In the genomic region with DNA sequence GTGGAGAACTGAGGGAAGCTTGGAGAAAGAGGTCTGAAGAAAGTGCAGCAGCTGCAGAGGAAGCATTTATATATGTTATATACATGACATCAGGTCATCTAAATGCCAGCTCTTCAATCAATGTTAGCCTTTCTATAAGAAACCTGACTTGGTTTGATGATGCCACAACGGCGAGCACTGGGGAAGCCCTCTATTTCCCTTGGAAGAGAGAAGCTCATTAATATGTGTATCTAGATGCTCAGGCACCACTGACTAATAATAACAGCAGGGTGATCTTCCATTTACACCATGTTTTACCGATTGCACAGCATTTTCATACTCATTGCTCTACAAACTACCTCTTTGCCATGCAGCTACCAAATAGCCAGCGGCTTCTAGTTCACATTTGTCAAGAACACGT, we compare ENCODE assay signal across 8 cellular contexts. TPM values are rescaled to one million over a fixed set of nuclear protein-coding genes. Genes with fewer than 3 reads are reported as not detected.
DNase-seq lines count a peak whose midpoint lies in the region; ATAC-seq, FAIRE-seq and TF ChIP-seq lines count a peak whose summit lies in the region.

No MANE protein-coding gene starts in this region.

- H3K36me3 Mint-ChIP-seq in activated CD4-positive, alpha-beta T cell treated with anti-CD3 and anti-CD28 coated beads, Interleukin-2, amount 10 ng/mL, durations not matched to agents 24 days and 14 days (ENCODE audit: low read depth) = peaks cover 29% of the 10 kb centered on the region
- H3K36me3 Mint-ChIP-seq in activated T-helper 17 cell treated with anti-CD3 and anti-CD28 coated beads, Interleukin-2, amount 50 U/mL, for 72 hours (ENCODE audit: low read depth) = peaks cover 36% of the 10 kb centered on the region

- H3K4me1 ChIP-seq in kidney (ENCODE audit: control insufficient read depth in 1 of 2, insufficient read depth in 1 of 2, low read depth in 1 of 2, low read length in 2 of 2) = peaks cover 4 to 7% of the 10 kb centered on the region in 2 donors
- H3K4me1 ChIP-seq in thymus (ENCODE audit: control insufficient read depth, insufficient read depth, low read length) = peaks cover 10% of the 10 kb centered on the region

- peak overlapping the region; percentile 94 for H3K4me3 ChIP-seq in kidney (ENCODE audit: low read length in 2 of 2)
- peak overlapping the region; percentile 74 for H3K4me3 ChIP-seq in thymus (ENCODE audit: low read length)

- no peak for TF ChIP-seq CTCF in kidney (IDR thresholded peaks at IDR 0.05; ENCODE audit: borderline replicate concordance, extremely low read depth, insufficient read depth)

- WGBS in thymus = 36% methylated on average over 5 of the region's 5 CpGs

- H3K27me3 ChIP-seq in thymus (ENCODE audit: control insufficient read depth, insufficient read depth) = no peaks in the 10 kb centered on the region

- intact Hi-C loops in activated CD4-positive, alpha-beta T cell treated with anti-CD3 and anti-CD28 coated beads, Interleukin-2, amount 10 ng/mL, durations not matched to agents 24 days and 14 days (cut with micrococcal nuclease) = loop anchor here (10.0 kb wide), 1 partner anchor 198 kb away; no protein-coding TSS in a partner anchor
- intact Hi-C loops in kidney (cut with DNase I) = no loop called here

- H3K9ac ChIP-seq in kidney (ENCODE audit: low read length in 2 of 2) = peak overlapping the region; percentile 39 to 83

- DNase-seq in activated CD4-positive, alpha-beta T cell treated with anti-CD3 and anti-CD28 coated beads, Interleukin-2, amount 10 ng/mL, durations not matched to agents 24 days and 14 days = peak; percentile 63
- no peak for DNase-seq in activated CD4-positive, alpha-beta T cell treated with anti-CD3 and anti-CD28 coated beads, Interleukin-2, amount 50 U/mL, for 1 hour
- no peak for DNase-seq in kidney
- DNase-seq in NCI-H524 treated with DMSO at 0.1 percent for 48 hours (lab: John Stamatoyannopoulos, UW) = no peak
- DNase-seq in HUDEP-2 (lab: John Stamatoyannopoulos, UW; ENCODE audit: unreplicated experiment in 76 of 76) = no peak
- DNase-seq in stimulated activated CD4-positive, alpha-beta T cell treated with anti-CD3 and anti-CD28 coated beads, Interleukin-15, amount 100 ng/mL, for 24 hours = no peak

- H3K27me3 Mint-ChIP-seq in activated CD4-positive, alpha-beta T cell treated with anti-CD3 and anti-CD28 coated beads, Interleukin-2, amount 10 ng/mL, durations not matched to agents 24 days and 14 days = no peaks in the 10 kb centered on the region
- H3K27me3 Mint-ChIP-seq in activated T-helper 17 cell treated with anti-CD3 and anti-CD28 coated beads, Interleukin-2, amount 50 U/mL, for 72 hours = no peaks in the 10 kb centered on the region

- H3K27ac Mint-ChIP-seq in activated CD4-positive, alpha-beta T cell treated with anti-CD3 and anti-CD28 coated beads, Interleukin-2, amount 10 ng/mL, durations not matched to agents 24 days and 14 days = peak overlapping the region; percentile 97
- peak overlapping the region; percentile 94 for H3K27ac Mint-ChIP-seq in activated T-helper 17 cell treated with anti-CD3 and anti-CD28 coated beads, Interleukin-2, amount 50 U/mL, for 72 hours

- H3K9me3 Mint-ChIP-seq in activated CD4-positive, alpha-beta T cell treated with anti-CD3 and anti-CD28 coated beads, Interleukin-2, amount 10 ng/mL, durations not matched to agents 24 days and 14 days = no peaks in the 10 kb centered on the region
- H3K9me3 Mint-ChIP-seq in activated T-helper 17 cell treated with anti-CD3 and anti-CD28 coated beads, Interleukin-2, amount 50 U/mL, for 72 hours = no peaks in the 10 kb centered on the region

- FAIRE-seq in kidney (lab: Jason Lieb, UNC) = no peak

- H3K4me1 Mint-ChIP-seq in activated CD4-positive, alpha-beta T cell treated with anti-CD3 and anti-CD28 coated beads, Interleukin-2, amount 10 ng/mL, durations not matched to agents 24 days and 14 days = peaks cover 33% of the 10 kb centered on the region
- H3K4me1 Mint-ChIP-seq in activated T-helper 17 cell treated with anti-CD3 and anti-CD28 coated beads, Interleukin-2, amount 50 U/mL, for 72 hours = peaks cover 11% of the 10 kb centered on the region

- ATAC-seq in activated T-helper 17 cell treated with anti-CD3 and anti-CD28 coated beads, Interleukin-2, amount 50 U/mL, for 72 hours (replicated peaks) = peak; percentile 12

- H3K36me3 ChIP-seq in kidney (ENCODE audit: control insufficient read depth in 1 of 2, insufficient read depth in 2 of 2, low read length in 2 of 2) (no peaks in the 10 kb centered on the region), thymus (ENCODE audit: control insufficient read depth, insufficient read depth) (no peaks in the 10 kb centered on the region)

- H3K27ac ChIP-seq in kidney (ENCODE audit: low read depth in 2 of 2, low read length in 2 of 2) = no peak overlapping the region
- H3K27ac ChIP-seq in thymus (ENCODE audit: low read depth) = no peak overlapping the region

- peak overlapping the region; percentile 100 for H3K4me3 Mint-ChIP-seq in activated CD4-positive, alpha-beta T cell treated with anti-CD3 and anti-CD28 coated beads, Interleukin-2, amount 10 ng/mL, durations not matched to agents 24 days and 14 days
- H3K4me3 Mint-ChIP-seq in activated T-helper 17 cell treated with anti-CD3 and anti-CD28 coated beads, Interleukin-2, amount 50 U/mL, for 72 hours = peak overlapping the region; percentile 99

- H3K9me3 ChIP-seq in kidney (ENCODE audit: control insufficient read depth in 1 of 2, low read length in 2 of 2) (no peaks in the 10 kb centered on the region), thymus (ENCODE audit: control insufficient read depth) (no peaks in the 10 kb centered on the region)

RNA-seq across cellular contexts. Expression of a gene that starts 0.8 kb away (rescaled TPM):
- 45.2 and 46.0 TPM in 2 replicates for total RNA-seq in activated CD4-positive, alpha-beta T cell treated with anti-CD3 and anti-CD28 coated beads, Interleukin-2, amount 10 ng/mL, durations not matched to agents 24 days and 14 days
- total RNA-seq in activated T-helper 17 cell treated with anti-CD3 and anti-CD28 coated beads, Interleukin-2, amount 50 U/mL, for 72 hours = 10 to 100 TPM; 43.4 to 52.8 TPM
- 20.6 TPM for total RNA-seq in kidney
- polyA plus RNA-seq in kidney (ENCODE audit: insufficient read depth, low read depth, low replicate concordance) (16.8 TPM), thymus (49.9 TPM)

RNA-seq across cellular contexts. Expression of a gene that starts 6.4 kb away (rescaled TPM):
- 0.82 and 1.6 TPM in 2 replicates for total RNA-seq in activated CD4-positive, alpha-beta T cell treated with anti-CD3 and anti-CD28 coated beads, Interleukin-2, amount 10 ng/mL, durations not matched to agents 24 days and 14 days
- 1 to 10 TPM; 2.2 to 3.7 TPM for total RNA-seq in activated T-helper 17 cell treated with anti-CD3 and anti-CD28 coated beads, Interleukin-2, amount 50 U/mL, for 72 hours
- total RNA-seq in kidney = 6.7 TPM
- polyA plus RNA-seq in kidney (ENCODE audit: insufficient read depth, low read depth, low replicate concordance) = 11.9 TPM
- polyA plus RNA-seq in thymus = 7.2 TPM

RNA-seq across cellular contexts. Expression of a gene that starts 11.7 kb away (rescaled TPM):
- 27.7 and 28.3 TPM in 2 replicates for total RNA-seq in activated CD4-positive, alpha-beta T cell treated with anti-CD3 and anti-CD28 coated beads, Interleukin-2, amount 10 ng/mL, durations not matched to agents 24 days and 14 days
- 10 to 100 TPM; 31.4 to 46.7 TPM for total RNA-seq in activated T-helper 17 cell treated with anti-CD3 and anti-CD28 coated beads, Interleukin-2, amount 50 U/mL, for 72 hours
- total RNA-seq in kidney = 31.2 TPM
- 21.7 TPM for polyA plus RNA-seq in kidney (ENCODE audit: insufficient read depth, low read depth, low replicate concordance)
- 20.5 TPM for polyA plus RNA-seq in thymus
